ENCODE assay signal across 1 cellular context in the genomic region with DNA sequence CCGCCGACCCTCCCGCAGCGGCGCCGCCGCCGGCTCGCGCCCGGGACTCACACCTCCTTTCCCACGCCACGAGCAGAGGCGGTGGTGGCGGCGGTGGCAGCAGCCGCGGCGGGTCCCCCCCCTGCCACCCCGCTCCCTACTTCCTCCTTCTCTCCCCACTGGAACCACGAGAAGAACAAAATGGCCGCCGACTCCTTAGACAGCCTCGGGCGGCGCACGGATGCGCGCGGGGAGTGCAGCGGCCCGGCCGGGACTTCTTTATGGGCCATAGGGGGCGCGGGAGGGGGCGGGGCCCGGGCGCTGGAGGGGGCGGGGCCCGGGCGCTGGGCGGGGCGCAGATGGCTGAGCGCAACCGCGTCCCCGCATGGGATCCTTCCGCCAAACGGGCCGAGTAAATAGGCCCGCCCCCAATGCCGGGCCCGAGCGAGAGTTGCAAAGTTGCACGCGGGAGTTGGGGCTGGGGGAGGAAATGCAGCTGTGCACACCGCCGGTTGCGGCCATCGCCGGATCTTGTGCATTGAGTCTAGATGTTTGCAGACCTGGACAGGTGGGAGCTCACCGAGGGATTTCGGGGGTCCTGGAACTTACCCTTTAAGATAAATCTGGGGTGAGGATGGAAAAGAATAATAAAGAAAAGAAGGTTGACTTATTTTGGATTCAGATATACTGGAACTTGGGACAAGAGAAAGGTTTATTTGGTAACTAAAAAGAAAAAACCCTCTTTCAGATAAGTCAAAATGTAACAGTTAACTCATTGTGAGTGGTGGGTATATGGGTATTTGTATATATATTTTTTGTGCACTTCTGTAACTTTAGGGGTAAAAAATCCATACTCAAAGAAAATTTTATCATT.
A peak's percentile ranks its signal among the peaks of the same experiment; 100 is the strongest.
TF ChIP-seq lines count a peak whose summit lies in the region.

PPP1CC (minus strand) TSS at position 174 of the 853 bp plus-strand sequence. CDS start 184 bp downstream, outside the sequence.

TF ChIP-seq in HepG2, 621 proteins besides CTCF, POLR2A, EP300 and RAD21 (continued from another document and continues in another):
- peak; percentile 74; the same call in 1 of the 2 replicates for TF ChIP-seq MAZ (IDR thresholded peaks at IDR 0.05; ENCODE audit: borderline replicate concordance, low read depth, low read length)
- peak; percentile 60 for TF ChIP-seq MAZ (CRISPR knock-in tag; IDR thresholded peaks at IDR 0.05; ENCODE audit: low read depth)
- no peak for TF ChIP-seq PHB2 (IDR thresholded peaks at IDR 0.05; ENCODE audit: partially characterized antibody)
- TF ChIP-seq, protein P1, sequence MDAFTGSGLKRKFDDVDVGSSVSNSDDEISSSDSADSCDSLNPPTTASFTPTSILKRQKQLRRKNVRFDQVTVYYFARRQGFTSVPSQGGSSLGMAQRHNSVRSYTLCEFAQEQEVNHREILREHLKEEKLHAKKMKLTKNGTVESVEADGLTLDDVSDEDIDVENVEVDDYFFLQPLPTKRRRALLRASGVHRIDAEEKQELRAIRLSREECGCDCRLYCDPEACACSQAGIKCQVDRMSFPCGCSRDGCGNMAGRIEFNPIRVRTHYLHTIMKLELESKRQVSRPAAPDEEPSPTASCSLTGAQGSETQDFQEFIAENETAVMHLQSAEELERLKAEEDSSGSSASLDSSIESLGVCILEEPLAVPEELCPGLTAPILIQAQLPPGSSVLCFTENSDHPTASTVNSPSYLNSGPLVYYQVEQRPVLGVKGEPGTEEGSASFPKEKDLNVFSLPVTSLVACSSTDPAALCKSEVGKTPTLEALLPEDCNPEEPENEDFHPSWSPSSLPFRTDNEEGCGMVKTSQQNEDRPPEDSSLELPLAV (CRISPR knock-in tag; conservative IDR thresholded peaks at IDR 0.05; ENCODE audit: low read depth) = no peak
- no peak for TF ChIP-seq REXO4 (CRISPR knock-in tag; IDR thresholded peaks at IDR 0.05; ENCODE audit: borderline replicate concordance)
- no peak for TF ChIP-seq KDM6A (CRISPR knock-in tag; IDR thresholded peaks at IDR 0.05; ENCODE audit: low read depth)
- no peak for TF ChIP-seq ZUFSP (CRISPR knock-in tag; IDR thresholded peaks at IDR 0.05; ENCODE audit: borderline replicate concordance)
- TF ChIP-seq ZNF737 (CRISPR knock-in tag; IDR thresholded peaks at IDR 0.05; ENCODE audit: borderline replicate concordance) = no peak
- TF ChIP-seq ZBTB4 (CRISPR knock-in tag; IDR thresholded peaks at IDR 0.05; ENCODE audit: borderline replicate concordance) = no peak
- TF ChIP-seq CHCHD3 (CRISPR knock-in tag; IDR thresholded peaks at IDR 0.05) = no peak
- no peak for TF ChIP-seq IKZF1 (IDR thresholded peaks at IDR 0.05)
- no peak for TF ChIP-seq JUNB (CRISPR knock-in tag; IDR thresholded peaks at IDR 0.05; ENCODE audit: borderline replicate concordance)
- TF ChIP-seq HNRNPUL1 (IDR thresholded peaks at IDR 0.05; ENCODE audit: low read depth, low read length) = no peak
- TF ChIP-seq ZNF614 (CRISPR knock-in tag; IDR thresholded peaks at IDR 0.05; ENCODE audit: borderline replicate concordance) = peak; percentile 57; the same call in 1 of the 2 replicates
- TF ChIP-seq, protein P2, sequence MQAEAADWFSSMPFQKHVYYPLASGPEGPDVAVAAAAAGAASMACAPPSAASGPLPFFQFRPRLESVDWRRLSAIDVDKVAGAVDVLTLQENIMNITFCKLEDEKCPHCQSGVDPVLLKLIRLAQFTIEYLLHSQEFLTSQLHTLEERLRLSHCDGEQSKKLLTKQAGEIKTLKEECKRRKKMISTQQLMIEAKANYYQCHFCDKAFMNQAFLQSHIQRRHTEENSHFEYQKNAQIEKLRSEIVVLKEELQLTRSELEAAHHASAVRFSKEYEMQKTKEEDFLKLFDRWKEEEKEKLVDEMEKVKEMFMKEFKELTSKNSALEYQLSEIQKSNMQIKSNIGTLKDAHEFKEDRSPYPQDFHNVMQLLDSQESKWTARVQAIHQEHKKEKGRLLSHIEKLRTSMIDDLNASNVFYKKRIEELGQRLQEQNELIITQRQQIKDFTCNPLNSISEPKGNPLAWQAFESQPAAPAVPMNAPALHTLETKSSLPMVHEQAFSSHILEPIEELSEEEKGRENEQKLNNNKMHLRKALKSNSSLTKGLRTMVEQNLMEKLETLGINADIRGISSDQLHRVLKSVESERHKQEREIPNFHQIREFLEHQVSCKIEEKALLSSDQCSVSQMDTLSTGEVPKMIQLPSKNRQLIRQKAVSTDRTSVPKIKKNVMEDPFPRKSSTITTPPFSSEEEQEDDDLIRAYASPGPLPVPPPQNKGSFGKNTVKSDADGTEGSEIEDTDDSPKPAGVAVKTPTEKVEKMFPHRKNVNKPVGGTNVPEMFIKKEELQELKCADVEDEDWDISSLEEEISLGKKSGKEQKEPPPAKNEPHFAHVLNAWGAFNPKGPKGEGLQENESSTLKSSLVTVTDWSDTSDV (CRISPR knock-in tag; IDR thresholded peaks at IDR 0.05) = no peak
- TF ChIP-seq FOSL1 (CRISPR knock-in tag; IDR thresholded peaks at IDR 0.05; ENCODE audit: borderline replicate concordance) = no peak
- TF ChIP-seq, protein P3, sequence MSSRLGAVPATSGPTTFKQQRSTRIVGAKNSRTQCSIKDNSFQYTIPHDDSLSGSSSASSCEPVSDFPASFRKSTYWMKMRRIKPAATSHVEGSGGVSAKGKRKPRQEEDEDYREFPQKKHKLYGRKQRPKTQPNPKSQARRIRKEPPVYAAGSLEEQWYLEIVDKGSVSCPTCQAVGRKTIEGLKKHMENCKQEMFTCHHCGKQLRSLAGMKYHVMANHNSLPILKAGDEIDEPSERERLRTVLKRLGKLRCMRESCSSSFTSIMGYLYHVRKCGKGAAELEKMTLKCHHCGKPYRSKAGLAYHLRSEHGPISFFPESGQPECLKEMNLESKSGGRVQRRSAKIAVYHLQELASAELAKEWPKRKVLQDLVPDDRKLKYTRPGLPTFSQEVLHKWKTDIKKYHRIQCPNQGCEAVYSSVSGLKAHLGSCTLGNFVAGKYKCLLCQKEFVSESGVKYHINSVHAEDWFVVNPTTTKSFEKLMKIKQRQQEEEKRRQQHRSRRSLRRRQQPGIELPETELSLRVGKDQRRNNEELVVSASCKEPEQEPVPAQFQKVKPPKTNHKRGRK (CRISPR knock-in tag; IDR thresholded peaks at IDR 0.05) = no peak
- peak; percentile 47; the same call in 1 of the 2 replicates for TF ChIP-seq CBX5 (CRISPR knock-in tag; IDR thresholded peaks at IDR 0.05; ENCODE audit: borderline replicate concordance)
- TF ChIP-seq ZZZ3 (CRISPR knock-in tag; IDR thresholded peaks at IDR 0.05; ENCODE audit: borderline replicate concordance) = no peak
- TF ChIP-seq HNRNPH1 (optimal IDR thresholded peaks at IDR 0.05; ENCODE audit: low read depth, low read length) = no peak
- no peak for TF ChIP-seq NFYC (CRISPR knock-in tag; IDR thresholded peaks at IDR 0.05)
- no peak for TF ChIP-seq ZSCAN22 (CRISPR knock-in tag; IDR thresholded peaks at IDR 0.05)
- TF ChIP-seq ZNF160 (CRISPR knock-in tag; IDR thresholded peaks at IDR 0.05) = no peak
- TF ChIP-seq, protein P4, sequence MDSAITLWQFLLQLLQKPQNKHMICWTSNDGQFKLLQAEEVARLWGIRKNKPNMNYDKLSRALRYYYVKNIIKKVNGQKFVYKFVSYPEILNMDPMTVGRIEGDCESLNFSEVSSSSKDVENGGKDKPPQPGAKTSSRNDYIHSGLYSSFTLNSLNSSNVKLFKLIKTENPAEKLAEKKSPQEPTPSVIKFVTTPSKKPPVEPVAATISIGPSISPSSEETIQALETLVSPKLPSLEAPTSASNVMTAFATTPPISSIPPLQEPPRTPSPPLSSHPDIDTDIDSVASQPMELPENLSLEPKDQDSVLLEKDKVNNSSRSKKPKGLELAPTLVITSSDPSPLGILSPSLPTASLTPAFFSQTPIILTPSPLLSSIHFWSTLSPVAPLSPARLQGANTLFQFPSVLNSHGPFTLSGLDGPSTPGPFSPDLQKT (CRISPR knock-in tag; IDR thresholded peaks at IDR 0.05; ENCODE audit: borderline replicate concordance) = no peak
- TF ChIP-seq SMAD9 (CRISPR knock-in tag; IDR thresholded peaks at IDR 0.05) = no peak
- no peak for TF ChIP-seq JUN (CRISPR knock-in tag; IDR thresholded peaks at IDR 0.05)
- TF ChIP-seq ZBTB46 (CRISPR knock-in tag; IDR thresholded peaks at IDR 0.05; ENCODE audit: borderline replicate concordance) = no peak
- no peak for TF ChIP-seq ZNF83 (CRISPR knock-in tag; IDR thresholded peaks at IDR 0.05; ENCODE audit: borderline replicate concordance)
- TF ChIP-seq ZNF75D (CRISPR knock-in tag; IDR thresholded peaks at IDR 0.05; ENCODE audit: borderline replicate concordance) = no peak
- TF ChIP-seq NCOR1 (IDR thresholded peaks at IDR 0.05; ENCODE audit: borderline replicate concordance, low read length) = no peak
- TF ChIP-seq, protein P5, sequence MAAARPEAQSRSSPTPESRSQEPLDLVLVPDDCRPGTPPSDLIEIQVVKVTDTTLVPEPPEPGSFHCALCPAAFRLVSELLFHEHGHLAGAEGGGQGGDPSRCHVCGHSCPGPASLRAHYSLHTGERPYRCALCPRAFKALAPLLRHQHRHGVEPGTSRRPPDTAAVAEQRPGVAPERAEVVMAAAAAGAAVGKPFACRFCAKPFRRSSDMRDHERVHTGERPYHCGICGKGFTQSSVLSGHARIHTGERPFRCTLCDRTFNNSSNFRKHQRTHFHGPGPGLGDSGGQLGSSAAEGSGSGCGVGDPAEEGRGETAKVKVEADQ (CRISPR knock-in tag; IDR thresholded peaks at IDR 0.05; ENCODE audit: borderline replicate concordance) = no peak
- TF ChIP-seq ZSCAN5A (CRISPR knock-in tag; IDR thresholded peaks at IDR 0.05; ENCODE audit: borderline replicate concordance) = no peak
- peak; percentile 60; the same call in 1 of the 2 replicates for TF ChIP-seq NFRKB (IDR thresholded peaks at IDR 0.05)
- TF ChIP-seq KDM4B (CRISPR knock-in tag; IDR thresholded peaks at IDR 0.05) = no peak; the same call in 1 of the 2 replicates
- peak; percentile 38; the same call in 1 of the 2 replicates for TF ChIP-seq REPIN1 (CRISPR knock-in tag; IDR thresholded peaks at IDR 0.05; ENCODE audit: borderline replicate concordance, low read depth)
- TF ChIP-seq SOX5 (CRISPR knock-in tag; IDR thresholded peaks at IDR 0.05; ENCODE audit: borderline replicate concordance) = no peak; the same call in 1 of the 2 replicates
- no peak for TF ChIP-seq MLX (CRISPR knock-in tag; IDR thresholded peaks at IDR 0.05)
- TF ChIP-seq NCOA1 (CRISPR knock-in tag; IDR thresholded peaks at IDR 0.05) = no peak
- TF ChIP-seq FOXA1 (IDR thresholded peaks at IDR 0.05) = no peak
- peak; percentile 84 for TF ChIP-seq FOXA1 (CRISPR knock-in tag; IDR thresholded peaks at IDR 0.05)
